25 cellular contexts compared by ENCODE assay signal in the genomic region with DNA sequence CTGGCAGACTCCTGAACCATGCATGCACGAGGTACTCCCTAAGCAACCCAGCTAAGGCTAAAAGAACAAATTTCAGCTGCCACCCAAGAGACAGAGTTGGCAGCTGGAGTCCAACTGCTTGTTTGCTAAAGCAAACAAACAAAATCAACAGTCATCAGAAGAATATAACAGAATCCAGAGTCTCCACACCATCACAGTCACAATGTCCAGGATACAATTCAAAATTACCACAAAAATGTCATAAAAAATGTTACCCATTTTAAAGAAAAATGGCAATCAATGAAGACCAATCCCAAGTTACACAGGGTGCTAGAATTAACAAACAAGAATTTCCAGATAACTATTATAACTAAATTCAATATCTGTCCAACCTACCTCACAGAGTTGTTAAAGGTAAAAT.
"Had no signal": no experiment of that assay in that cellular context is flagged by ENCODE, and none has a peak within 500 bp of the region (broad histone marks: within the 10 kb centered on the region; RNA-seq: fewer than 3 reads in every experiment).

No MANE protein-coding gene starts in this region.

- H3K4me1 ChIP-seq: body of pancreas had no signal

- H3K4me1 Mint-ChIP-seq: neural crest cell had no signal

- H3K27me3 Mint-ChIP-seq: activated CD4-positive, alpha-beta T cell treated with anti-CD3 and anti-CD28 coated beads, Interleukin-2, amount 10 ng/mL, durations not matched to agents 7 days and 5 days; activated CD8-positive, alpha-beta memory T cell treated with anti-CD3 and anti-CD28 coated beads, Interleukin-2, amount 10 ng/mL, durations not matched to agents 7 days and 5 days; activated CD8-positive, alpha-beta T cell treated with anti-CD3 and anti-CD28 coated beads for 36 hours; activated T-helper 17 cell treated with anti-CD3 and anti-CD28 coated beads, Interleukin-2, amount 50 U/mL, for 72 hours had no signal

- H3K4me3 ChIP-seq: body of pancreas, gastroesophageal sphincter, right lobe of liver, tibial artery had no signal

- H3K27ac Mint-ChIP-seq: activated CD8-positive, alpha-beta memory T cell treated with anti-CD3 and anti-CD28 coated beads, Interleukin-2, amount 10 ng/mL, durations not matched to agents 7 days and 5 days; activated T-helper 17 cell treated with anti-CD3 and anti-CD28 coated beads, Interleukin-2, amount 50 U/mL, for 72 hours had no signal

- H3K9ac ChIP-seq: SK-N-SH had no signal

- H3K9me3 Mint-ChIP-seq: activated CD8-positive, alpha-beta T cell treated with anti-CD3 and anti-CD28 coated beads for 36 hours; activated T-helper 17 cell treated with anti-CD3 and anti-CD28 coated beads, Interleukin-2, amount 50 U/mL, for 72 hours had no signal

- H3K27ac ChIP-seq: body of pancreas, epithelial cell of prostate, right lobe of liver, WERI-Rb-1 had no signal

- H3K27me3 ChIP-seq: body of pancreas, gastroesophageal sphincter, right lobe of liver, tibial artery had no signal

- ATAC-seq: activated CD8-positive, alpha-beta memory T cell treated with anti-CD3 and anti-CD28 coated beads, Interleukin-2, amount 10 ng/mL, durations not matched to agents 7 days and 5 days; activated CD8-positive, alpha-beta T cell treated with anti-CD3 and anti-CD28 coated beads for 36 hours; activated T-helper 17 cell treated with anti-CD3 and anti-CD28 coated beads, Interleukin-2, amount 50 U/mL, for 72 hours; body of pancreas; gastroesophageal sphincter; left cardiac atrium had no signal

- H3K9me2 ChIP-seq: SK-N-SH had no signal

- H3K4me2 ChIP-seq: SK-N-SH had no signal

- H3K9me3 ChIP-seq: body of pancreas, SK-N-SH had no signal

- H3K4me3 Mint-ChIP-seq: activated CD4-positive, alpha-beta T cell treated with anti-CD3 and anti-CD28 coated beads, Interleukin-2, amount 10 ng/mL, durations not matched to agents 7 days and 5 days; activated CD8-positive, alpha-beta memory T cell treated with anti-CD3 and anti-CD28 coated beads, Interleukin-2, amount 10 ng/mL, durations not matched to agents 7 days and 5 days; activated CD8-positive, alpha-beta T cell treated with anti-CD3 and anti-CD28 coated beads for 36 hours; activated T-helper 17 cell treated with anti-CD3 and anti-CD28 coated beads, Interleukin-2, amount 50 U/mL, for 72 hours; neural crest cell had no signal

- DNase-seq: activated CD4-positive, alpha-beta T cell treated with anti-CD3 and anti-CD28 coated beads, Interleukin-2, amount 10 ng/mL, durations not matched to agents 7 days and 5 days; activated CD4-positive, CD25-positive, alpha-beta regulatory T cell treated with anti-CD3 and anti-CD28 coated beads, Interleukin-2, amount 50 U/mL, for 72 hours; activated CD8-positive, alpha-beta memory T cell treated with anti-CD3 and anti-CD28 coated beads, Interleukin-2, amount 10 ng/mL, durations not matched to agents 7 days and 5 days; activated CD8-positive, alpha-beta T cell treated with anti-CD3 and anti-CD28 coated beads for 36 hours; activated naive CD4-positive, alpha-beta T cell; activated T-cell treated with anti-CD3 and anti-CD28 coated beads for 4 hours; body of pancreas; caudate nucleus; head of caudate nucleus; islet precursor cell; left cardiac atrium; mesenchymal stem cell; occipital lobe; right lobe of liver; SK-N-SH; small intestine; stimulated activated CD4-positive, alpha-beta T cell treated with anti-CD3 and anti-CD28 coated beads, Interleukin-2, amount 100 ng/mL, for 24 hours; stimulated activated naive CD4-positive, alpha-beta T cell; substantia nigra; tibial artery; WERI-Rb-1 had no signal

- H3K36me3 ChIP-seq: right lobe of liver, WERI-Rb-1 had no signal
